Comparison of ENCODE assay signal across 20 cellular contexts in genomic region chr7:87354749-87355148, GRCh38. TPM values are rescaled to one million over a fixed set of nuclear protein-coding genes. Genes with fewer than 3 reads are reported as not detected.
DNase-seq lines count a peak whose midpoint lies in the region; ATAC-seq, FAIRE-seq and TF ChIP-seq lines count a peak whose summit lies in the region.
"Had no signal": no experiment of that assay in that cellular context is flagged by ENCODE, and none has a peak within 500 bp of the region (broad histone marks: within the 10 kb centered on the region; RNA-seq: fewer than 3 reads in every experiment).

No MANE protein-coding gene starts in this region.

- no peak for ATAC-seq in stimulated activated naive CD8-positive, alpha-beta T cell treated with anti-CD3 and anti-CD28 coated beads, Interleukin-15, amount 100 ng/mL, for 72 hours
- ATAC-seq: activated CD4-positive, alpha-beta T cell treated with anti-CD3 and anti-CD28 coated beads for 36 hours; naive thymus-derived CD4-positive, alpha-beta T cell; psoas muscle; Right ventricle myocardium inferior had no signal

- dilution Hi-C loops in endothelial cell of umbilical vein (cut with MboI; ENCODE audit: extremely low pct_ligation_motif_present, low sequenced_read_pairs), result no loop called here

- CTCF ChIA-PET in endothelial cell of umbilical vein (lab: Charles Lee), result no interaction called here

- POLR2A ChIA-PET in endothelial cell of umbilical vein (lab: Charles Lee), result no interaction called here

- H4K20me1 ChIP-seq in endothelial cell of umbilical vein (replicated peaks; ENCODE audit: control insufficient read depth, extremely low read depth, insufficient read depth, low read length), result no peaks in the 10 kb centered on the region

- H3K4me1 Mint-ChIP-seq in stimulated activated naive CD8-positive, alpha-beta T cell treated with anti-CD3 and anti-CD28 coated beads, Interleukin-15, amount 100 ng/mL, for 72 hours, result no peaks in the 10 kb centered on the region
- H3K4me1 Mint-ChIP-seq: activated CD4-positive, alpha-beta T cell treated with anti-CD3 and anti-CD28 coated beads for 36 hours; naive thymus-derived CD4-positive, alpha-beta T cell had no signal

- no peak overlapping the region for H3K27ac ChIP-seq in endothelial cell of umbilical vein (ENCODE audit: insufficient read depth, low read depth, low read length)
- H3K27ac ChIP-seq: brain microvascular endothelial cell, psoas muscle had no signal

- H3K9me3 Mint-ChIP-seq in stimulated activated naive CD8-positive, alpha-beta T cell treated with anti-CD3 and anti-CD28 coated beads, Interleukin-15, amount 100 ng/mL, for 72 hours, result peaks cover 4 to 11% of the 10 kb centered on the region in 2 donors

- BruUV-seq in endothelial cell of umbilical vein (replicated peaks; lab: Mats Ljungman, UMichigan), result no TSS peak

- no peak overlapping the region for H2AFZ ChIP-seq in endothelial cell of umbilical vein (ENCODE audit: low read depth, low read length)

- H3K9ac ChIP-seq in NT2/D1 (ENCODE audit: insufficient read length, low read depth) (no peak overlapping the region), endothelial cell of umbilical vein (replicated peaks; ENCODE audit: extremely low read depth, insufficient read depth, low read length) (no peak overlapping the region)

- H3K27ac Mint-ChIP-seq in stimulated activated naive CD8-positive, alpha-beta T cell treated with anti-CD3 and anti-CD28 coated beads, Interleukin-15, amount 100 ng/mL, for 72 hours, result no peak overlapping the region
- H3K27ac Mint-ChIP-seq: activated CD4-positive, alpha-beta T cell treated with anti-CD3 and anti-CD28 coated beads for 36 hours; naive thymus-derived CD4-positive, alpha-beta T cell; T-helper 2 cell treated with Interferon-gamma antibody and Interleukin-4, amounts not matched to agents 5 μg/mL and 100 μg/mL, for 36 hours had no signal

- H3K4me2 ChIP-seq in endothelial cell of umbilical vein (ENCODE audit: insufficient read depth, low read length), result no peak overlapping the region

- H3K9me3 ChIP-seq in NT2/D1 (ENCODE audit: insufficient read depth, low read length) (peaks cover 51% of the 10 kb centered on the region), endothelial cell of umbilical vein (replicated peaks; ENCODE audit: control insufficient read depth, insufficient read depth, low read length) (no peaks in the 10 kb centered on the region)
- H3K9me3 ChIP-seq: psoas muscle had no signal

- no peaks in the 10 kb centered on the region for H3K27me3 Mint-ChIP-seq in stimulated activated naive CD8-positive, alpha-beta T cell treated with anti-CD3 and anti-CD28 coated beads, Interleukin-15, amount 100 ng/mL, for 72 hours
- H3K27me3 Mint-ChIP-seq: activated CD4-positive, alpha-beta T cell treated with anti-CD3 and anti-CD28 coated beads for 36 hours; naive thymus-derived CD4-positive, alpha-beta T cell had no signal

- TF ChIP-seq CTCF in GM12865 (IDR thresholded peaks at IDR 0.05; ENCODE audit: insufficient read depth, low read depth, low read length, missing control alignments) (no peak), endothelial cell of umbilical vein (IDR thresholded peaks at IDR 0.05; ENCODE audit: extremely low read depth in 1 of 2, insufficient read depth in 1 of 2, low read depth in 1 of 2, low read length in 2 of 2) (no peak)

- TF ChIP-seq POLR2A in endothelial cell of umbilical vein (IDR thresholded peaks at IDR 0.05; ENCODE audit: low read depth, low read length), result no peak

- DNase-seq in NCI-H1694 (lab: John Stamatoyannopoulos, UW) (peak; percentile 6), NCI-H1694 treated with DMSO at 0.1 percent for 48 hours (lab: John Stamatoyannopoulos, UW) (no peak), GM12865 (ENCODE audit: low read depth) (peak; percentile 26), NT2/D1 (ENCODE audit: low read depth, low spot score) (peak; percentile 9), endothelial cell of umbilical vein (ENCODE audit: low read depth, low spot score) (no peak), medulla oblongata (ENCODE audit: extremely low spot score) (no peak)
- DNase-seq in stimulated activated CD4-positive, alpha-beta T cell treated with anti-CD3 and anti-CD28 coated beads, Interleukin-4, amount 100 ng/mL, for 1 hour, result no peak
- DNase-seq in stimulated activated naive CD8-positive, alpha-beta T cell treated with anti-CD3 and anti-CD28 coated beads, Interleukin-15, amount 100 ng/mL, for 72 hours, result no peak
- DNase-seq: activated CD4-positive, alpha-beta T cell treated with anti-CD3 and anti-CD28 coated beads for 36 hours; activated naive CD4-positive, alpha-beta T cell treated with anti-CD3 and anti-CD28 coated beads, Interleukin-2, amount 50 U/mL, for 16 hours; activated T-cell treated with anti-CD3 and anti-CD28 coated beads for 4 hours; brain microvascular endothelial cell; effector CD4-positive, alpha-beta T cell; GF-D8; MV-4-11; naive thymus-derived CD4-positive, alpha-beta T cell; NCI-H524 treated with DMSO at 0.1 percent for 48 hours; psoas muscle had no signal

- H3K4me1 ChIP-seq in NT2/D1 (ENCODE audit: insufficient read depth, insufficient read length) (no peaks in the 10 kb centered on the region), endothelial cell of umbilical vein (ENCODE audit: control insufficient read depth, extremely low read depth, insufficient read depth, low read length) (no peaks in the 10 kb centered on the region)

- H3K4me3 ChIP-seq in GM12865 (ENCODE audit: low read depth, low read length) (no peak overlapping the region), NT2/D1 (ENCODE audit: insufficient read length, low read depth) (no peak overlapping the region), endothelial cell of umbilical vein (replicated peaks in 1 of 3; ENCODE audit: insufficient read depth in 1 of 3, low read depth in 1 of 3, low read length in 3 of 3) (no peak overlapping the region)
- H3K4me3 ChIP-seq: psoas muscle had no signal

- no peaks in the 10 kb centered on the region for H3K79me2 ChIP-seq in endothelial cell of umbilical vein (ENCODE audit: control insufficient read depth, insufficient read depth, low read length)

- no peaks in the 10 kb centered on the region for H3K9me1 ChIP-seq in endothelial cell of umbilical vein (replicated peaks; ENCODE audit: control insufficient read depth, extremely low read depth, insufficient read depth, low read length)

- H3K4me3 Mint-ChIP-seq in stimulated activated naive CD8-positive, alpha-beta T cell treated with anti-CD3 and anti-CD28 coated beads, Interleukin-15, amount 100 ng/mL, for 72 hours, result no peak overlapping the region
- H3K4me3 Mint-ChIP-seq: activated CD4-positive, alpha-beta T cell treated with anti-CD3 and anti-CD28 coated beads for 36 hours; naive thymus-derived CD4-positive, alpha-beta T cell; T-helper 2 cell treated with Interferon-gamma antibody and Interleukin-4, amounts not matched to agents 5 μg/mL and 100 μg/mL, for 36 hours had no signal

- H3K36me3 ChIP-seq in NT2/D1 (ENCODE audit: insufficient read depth, insufficient read length, low read length) (peaks cover 2% of the 10 kb centered on the region), endothelial cell of umbilical vein (ENCODE audit: control insufficient read depth in 2 of 2, extremely low read depth in 1 of 2, insufficient read depth in 2 of 2, low read length in 2 of 2) (peaks cover 0 to 2% of the 10 kb centered on the region in 2 experiments)
- H3K36me3 ChIP-seq: brain microvascular endothelial cell had no signal

- FAIRE-seq in endothelial cell of umbilical vein (lab: Jason Lieb, UNC), result peak; percentile 44

- H3K27me3 ChIP-seq in NT2/D1 (ENCODE audit: insufficient read depth, insufficient read length) (no peaks in the 10 kb centered on the region), endothelial cell of umbilical vein (ENCODE audit: control insufficient read depth in 2 of 2, insufficient read depth in 2 of 2, low read length in 2 of 2) (no peaks in the 10 kb centered on the region)
- H3K27me3 ChIP-seq: brain microvascular endothelial cell had no signal

- intact Hi-C loops in endothelial cell of umbilical vein (cut with micrococcal nuclease), result no loop called here

TF ChIP-seq in endothelial cell of umbilical vein, 7 proteins besides CTCF, POLR2A, EP300 and RAD21:
- TF ChIP-seq MYC (IDR thresholded peaks at IDR 0.05; ENCODE audit: low read depth, low read length) (no peak), MAX (IDR thresholded peaks at IDR 0.05; ENCODE audit: insufficient read depth, insufficient read length) (no peak), POLR2AphosphoS5 (IDR thresholded peaks at IDR 0.05; ENCODE audit: insufficient read depth, low read depth, low read length) (no peak), EZH2 (IDR thresholded peaks at IDR 0.05; ENCODE audit: borderline replicate concordance, low read depth, low read length, severe bottlenecking) (no peak), FOS (IDR thresholded peaks at IDR 0.05; ENCODE audit: borderline replicate concordance, insufficient read depth, low read length) (no peak), JUN (IDR thresholded peaks at IDR 0.05; ENCODE audit: borderline replicate concordance, insufficient read depth, insufficient read length, low read depth) (no peak)

RNA-seq across cellular contexts. Expression of gene CROT, which starts 9.3 kb away (rescaled TPM):
- 5.7 and 6.6 TPM in 2 replicates for total RNA-seq in endothelial cell of umbilical vein
- 2.7 and 3.3 TPM in 2 replicates for polyA plus RNA-seq in endothelial cell of umbilical vein
- polyA plus RNA-seq in endothelial cell of umbilical vein (2011; cell fraction: cytosol; rRNA removed), result 2.1 and 3.1 TPM in 2 replicates
- 17.5 and 20.3 TPM in 2 replicates for polyA plus RNA-seq in endothelial cell of umbilical vein (2011; cell fraction: nucleus; rRNA removed)
- 5.6 and 8.9 TPM in 2 replicates for polyA plus RNA-seq in endothelial cell of umbilical vein (2012)
- polyA minus RNA-seq in endothelial cell of umbilical vein, result 5.2 and 5.7 TPM in 2 replicates
- 0.82 TPM for polyA minus RNA-seq in endothelial cell of umbilical vein (2011; cell fraction: cytosol; rRNA and poly(A)+ RNA removed)
- 14.8 and 20.8 TPM in 2 replicates for polyA minus RNA-seq in endothelial cell of umbilical vein (2011; cell fraction: nucleus; rRNA and poly(A)+ RNA removed)

Comparison
In these comparisons a context has a peak if more than half of its experiments do, and no peak if none do; other contexts are left out.
1. DNase-seq: peak in NCI-H1694 (single experiment), GM12865 (single experiment) and NT2/D1 (single experiment); none in NCI-H1694 treated with DMSO at 0.1 percent for 48 hours (single experiment), endothelial cell of umbilical vein (single experiment), stimulated activated CD4-positive, alpha-beta T cell treated with anti-CD3 and anti-CD28 coated beads, Interleukin-4, amount 100 ng/mL, for 1 hour (single experiment), medulla oblongata (single experiment) and stimulated activated naive CD8-positive, alpha-beta T cell treated with anti-CD3 and anti-CD28 coated beads, Interleukin-15, amount 100 ng/mL, for 72 hours (0 of 2).